Comparison of ENCODE assay signal across 23 cellular contexts in genomic region chr22:19396934-19397728, GRCh38. TPM values are rescaled to one million over a fixed set of nuclear protein-coding genes. Genes with fewer than 3 reads are reported as not detected.
DNase-seq lines count a peak whose midpoint lies in the region; ATAC-seq and TF ChIP-seq lines count a peak whose summit lies in the region.
"Had no signal": no experiment of that assay in that cellular context is flagged by ENCODE, and none has a peak within 500 bp of the region (broad histone marks: within the 10 kb centered on the region; RNA-seq: fewer than 3 reads in every experiment).

No MANE protein-coding gene starts in this region.

- TF ChIP-seq CTCF in mucosa of descending colon (IDR thresholded peaks at IDR 0.05) = no peak

- intact Hi-C loops in mucosa of descending colon (cut with DNase I, micrococcal nuclease) = no loop called here

- no peak overlapping the region for H3K4me3 Mint-ChIP-seq in CD8-positive, alpha-beta memory T cell
- H3K4me3 Mint-ChIP-seq: CD14-positive monocyte had no signal

- H3K36me3 ChIP-seq in CD8-positive, alpha-beta memory T cell (ENCODE audit: insufficient read depth, low read length) = peaks cover 55% of the 10 kb centered on the region
- peaks cover 4% of the 10 kb centered on the region for H3K36me3 ChIP-seq in mucosa of descending colon (ENCODE audit: low read depth)

- H3K27ac Mint-ChIP-seq in CD8-positive, alpha-beta memory T cell = peak overlapping the region in 3 of 8 donors; percentile 26 to 63 (median 47)

- H3K36me3 Mint-ChIP-seq in CD8-positive, alpha-beta memory T cell = peaks cover 0 to 90% (median 23%) of the 10 kb centered on the region in 3 donors

- POLR2A ChIA-PET in CD8-positive, alpha-beta memory T cell (lab: Charles Lee) = no interaction called here

- no peak for ATAC-seq in mucosa of descending colon

- no peaks in the 10 kb centered on the region for H3K9me3 Mint-ChIP-seq in CD8-positive, alpha-beta memory T cell
- H3K9me3 Mint-ChIP-seq: CD14-positive monocyte had no signal

- H3K4me3 ChIP-seq in CD8-positive, alpha-beta memory T cell (ENCODE audit: low read length) = no peak overlapping the region
- H3K4me3 ChIP-seq in mucosa of descending colon = no peak overlapping the region
- H3K4me3 ChIP-seq: GM23248, SK-N-MC had no signal

- CTCF ChIA-PET in CD8-positive, alpha-beta memory T cell (lab: Charles Lee) = no interaction called here

- DNase-seq in DMS 273 (lab: John Stamatoyannopoulos, UW; ENCODE audit: unreplicated experiment) = peak; percentile 35
- DNase-seq in DMS 273 treated with DMSO at 0.1 percent for 48 hours (lab: John Stamatoyannopoulos, UW) = no peak
- DNase-seq in CD8-positive, alpha-beta memory T cell = no peak
- DNase-seq in OCI-M2 (lab: John Stamatoyannopoulos, UW; ENCODE audit: unreplicated experiment) = peak; percentile 20
- peak; percentile 96 to 99 for DNase-seq in erythroblast (lab: John Stamatoyannopoulos, UW)
- no peak for DNase-seq in AG20443 (ENCODE audit: low spot score)
- no peak for DNase-seq in DMS114 treated with DMSO at 0.1 percent for 48 hours (lab: John Stamatoyannopoulos, UW; ENCODE audit: unreplicated experiment)
- no peak for DNase-seq in mucosa of descending colon
- DNase-seq: DMS153, GF-D8, GM23248, HCEC 1CT, IMR-90, MM.1S, NCI-H1092, NCI-H1436 treated with DMSO at 0.1 percent for 48 hours, NCI-H2107, NCI-H345, NCI-H526 had no signal

- H3K27me3 ChIP-seq in CD8-positive, alpha-beta memory T cell (ENCODE audit: insufficient read depth, low read length, poor library complexity, severe bottlenecking) = no peaks in the 10 kb centered on the region

- no peaks in the 10 kb centered on the region for H3K9me3 ChIP-seq in CD8-positive, alpha-beta memory T cell (ENCODE audit: low read length)
- no peaks in the 10 kb centered on the region for H3K9me3 ChIP-seq in mucosa of descending colon

- no peaks in the 10 kb centered on the region for H3K27me3 Mint-ChIP-seq in CD8-positive, alpha-beta memory T cell

- peaks cover 6% of the 10 kb centered on the region for H3K4me1 ChIP-seq in CD8-positive, alpha-beta memory T cell (ENCODE audit: insufficient read depth, low read length)
- H3K4me1 ChIP-seq in mucosa of descending colon (ENCODE audit: low read depth) = no peaks in the 10 kb centered on the region

- peak overlapping the region; percentile 78 for H3K27ac ChIP-seq in CD8-positive, alpha-beta memory T cell (ENCODE audit: low read depth, low read length)
- H3K27ac ChIP-seq: 22Rv1, GM23248, HL-60, SK-N-MC had no signal

- H3K4me1 Mint-ChIP-seq in CD8-positive, alpha-beta memory T cell = peaks cover 0 to 1% (median 0%) of the 10 kb centered on the region in 3 donors
- H3K4me1 Mint-ChIP-seq: CD14-positive monocyte had no signal

- peak; percentile 94 for TF ChIP-seq POLR2A in erythroblast (IDR thresholded peaks at IDR 0.05; ENCODE audit: low read length)

RNA-seq across cellular contexts. Expression of gene HIRA, which starts 34.4 kb away (rescaled TPM):
- total RNA-seq in CD8-positive, alpha-beta memory T cell = 10 to 100 TPM; 38.5 to 44.8 TPM
- 4.6 TPM for polyA plus RNA-seq in CD8-positive, alpha-beta memory T cell
- 10 to 100 TPM; 24.0 to 35.0 (median 27.4) TPM for total RNA-seq in mucosa of descending colon

RNA-seq across cellular contexts. Expression of gene MRPL40, which starts 35.2 kb away (rescaled TPM):
- 10 to 100 TPM; 47.7 to 48.6 TPM for total RNA-seq in CD8-positive, alpha-beta memory T cell
- polyA plus RNA-seq in CD8-positive, alpha-beta memory T cell = 62.4 TPM
- total RNA-seq in mucosa of descending colon = 10 to 100 TPM; 15.2 to 21.7 (median 19.0) TPM

RNA-seq across cellular contexts. Expression of gene C22orf39, which starts 50.4 kb away (rescaled TPM):
- total RNA-seq in CD8-positive, alpha-beta memory T cell = 10 to 100 TPM; 24.4 to 27.7 TPM
- 59.9 TPM for polyA plus RNA-seq in CD8-positive, alpha-beta memory T cell
- total RNA-seq in mucosa of descending colon = 10 to 100 TPM; 21.9 to 60.4 (median 28.0) TPM

Comparison
In these comparisons a context has a peak if more than half of its experiments do, and no peak if none do; other contexts are left out.
1. DNase-seq: peak in DMS 273 (single experiment), OCI-M2 (single experiment) and erythroblast (2 of 2); none in DMS 273 treated with DMSO at 0.1 percent for 48 hours (single experiment), CD8-positive, alpha-beta memory T cell (0 of 5), AG20443 (single experiment), DMS114 treated with DMSO at 0.1 percent for 48 hours (single experiment) and mucosa of descending colon (0 of 3).